In genomic region chr9:83537331-83538171, GRCh38 we compare ENCODE assay signal across 9 cellular contexts. TPM values are rescaled to one million over a fixed set of nuclear protein-coding genes. Genes with fewer than 3 reads are reported as not detected.
DNase-seq lines count a peak whose midpoint lies in the region; ATAC-seq and TF ChIP-seq lines count a peak whose summit lies in the region.
"Had no signal": no experiment of that assay in that cellular context is flagged by ENCODE, and none has a peak within 500 bp of the region (broad histone marks: within the 10 kb centered on the region; RNA-seq: fewer than 3 reads in every experiment).

No MANE protein-coding gene starts in this region.

- intact Hi-C loops in colonic mucosa (cut with DNase I) (no loop called here), thyroid gland (cut with DNase I) (loop anchor here (5.0 kb wide), 2 partner anchors 205 to 335 kb away; no protein-coding TSS in a partner anchor)

- peak overlapping the region; percentile 60 for H3K27ac ChIP-seq in colonic mucosa
- peak overlapping the region in 1 of 2 donors; percentile 7 for H3K27ac ChIP-seq in lung (ENCODE audit: low read depth in 1 of 2, low read length in 1 of 2)
- H3K27ac ChIP-seq in thyroid gland, result peak overlapping the region in 2 of 3 donors; percentile 52 to 79
- H3K27ac ChIP-seq: 22Rv1 had no signal

- H3K4me3 ChIP-seq in colonic mucosa (peak overlapping the region; percentile 61), lung (peak overlapping the region; percentile 59), thyroid gland (replicated peaks in 1 of 3) (peak overlapping the region; percentile 17 to 62 (median 58))

- H3K4me1 ChIP-seq in colonic mucosa (no peaks in the 10 kb centered on the region), lung (ENCODE audit: control insufficient read depth in 2 of 2, insufficient read depth in 2 of 2, low read length in 2 of 2) (peaks cover 4 to 5% of the 10 kb centered on the region in 2 donors), thyroid gland (peaks cover 0 to 16% of the 10 kb centered on the region in 2 donors)

- H3K27me3 ChIP-seq in colonic mucosa (peaks cover 14% of the 10 kb centered on the region), lung (ENCODE audit: control insufficient read depth, insufficient read depth) (no peaks in the 10 kb centered on the region), thyroid gland (no peaks in the 10 kb centered on the region)

- H3K36me3 ChIP-seq in colonic mucosa (no peaks in the 10 kb centered on the region), lung (ENCODE audit: control insufficient read depth in 2 of 2, insufficient read depth in 2 of 2, low read length in 2 of 2) (no peaks in the 10 kb centered on the region), thyroid gland (no peaks in the 10 kb centered on the region)

- H3K9ac ChIP-seq in colonic mucosa (ENCODE audit: low read depth in 2 of 2, low read length in 2 of 2), result peak overlapping the region; percentile 19 to 27

- DNase-seq in DMS 273 (lab: John Stamatoyannopoulos, UW; ENCODE audit: unreplicated experiment) (peak; percentile 55), DMS 273 treated with DMSO at 0.1 percent for 48 hours (lab: John Stamatoyannopoulos, UW) (no peak), colonic mucosa (peak; percentile 20), lung (ENCODE audit: low spot score) (no peak), thyroid gland (peak; percentile 24 to 35), SW480 (ENCODE audit: low spot score) (no peak), NK-92 (lab: John Stamatoyannopoulos, UW; ENCODE audit: unreplicated experiment) (no peak), GM19240 (ENCODE audit: insufficient read length, low spot score) (no peak)

- ATAC-seq in lung (ENCODE audit: insufficient read depth, low FRiP score), result no peak

- 2 to 3% methylated on average over 62 to 63 of the region's 63 CpGs for WGBS in lung, 2 donors
- WGBS in thyroid gland, 2 donors, result 2 to 5% methylated on average over 28 to 40 of the region's 63 CpGs

- no peak for TF ChIP-seq POLR2A in thyroid gland (IDR thresholded peaks at IDR 0.05)

- TF ChIP-seq CTCF in colonic mucosa (IDR thresholded peaks at IDR 0.05) (no peak), lung (IDR thresholded peaks at IDR 0.05; ENCODE audit: control extremely low read depth, extremely low read depth) (no peak), thyroid gland (IDR thresholded peaks at IDR 0.05) (no peak)

- H3K9me3 ChIP-seq in colonic mucosa (no peaks in the 10 kb centered on the region), lung (ENCODE audit: control insufficient read depth in 2 of 2, insufficient read depth in 1 of 2, low read length in 1 of 2) (peaks cover 0 to 2% of the 10 kb centered on the region in 2 donors), thyroid gland (no peaks in the 10 kb centered on the region)

RNA-seq across cellular contexts. Expression of gene FRMD3, which starts 0.7 kb away (rescaled TPM):
- total RNA-seq in colonic mucosa (10 to 100 TPM; 14.7 to 21.3 TPM), lung (1 to 10 TPM; 1.5 to 3.2 TPM), thyroid gland (10 to 100 TPM; 15.9 to 28.6 (median 20.7) TPM)
- polyA plus RNA-seq in lung, result 1 to 10 TPM in 1 of 2 donors, under 1 TPM in 1; 0.75 to 1.6 TPM

Comparison
In these comparisons a context has a peak if more than half of its experiments do, and no peak if none do; other contexts are left out.
1. DNase-seq: peak in DMS 273 (single experiment), colonic mucosa (single experiment) and thyroid gland (2 of 2); none in DMS 273 treated with DMSO at 0.1 percent for 48 hours (single experiment), lung (single experiment), SW480 (single experiment), NK-92 (single experiment) and GM19240 (single experiment).
2. Peak in every context shown above with its lines, with median percentiles within 50 percentile points of each other: H3K4me3 ChIP-seq.